ENCODE assay signal across 1 cellular context in the genomic region with DNA sequence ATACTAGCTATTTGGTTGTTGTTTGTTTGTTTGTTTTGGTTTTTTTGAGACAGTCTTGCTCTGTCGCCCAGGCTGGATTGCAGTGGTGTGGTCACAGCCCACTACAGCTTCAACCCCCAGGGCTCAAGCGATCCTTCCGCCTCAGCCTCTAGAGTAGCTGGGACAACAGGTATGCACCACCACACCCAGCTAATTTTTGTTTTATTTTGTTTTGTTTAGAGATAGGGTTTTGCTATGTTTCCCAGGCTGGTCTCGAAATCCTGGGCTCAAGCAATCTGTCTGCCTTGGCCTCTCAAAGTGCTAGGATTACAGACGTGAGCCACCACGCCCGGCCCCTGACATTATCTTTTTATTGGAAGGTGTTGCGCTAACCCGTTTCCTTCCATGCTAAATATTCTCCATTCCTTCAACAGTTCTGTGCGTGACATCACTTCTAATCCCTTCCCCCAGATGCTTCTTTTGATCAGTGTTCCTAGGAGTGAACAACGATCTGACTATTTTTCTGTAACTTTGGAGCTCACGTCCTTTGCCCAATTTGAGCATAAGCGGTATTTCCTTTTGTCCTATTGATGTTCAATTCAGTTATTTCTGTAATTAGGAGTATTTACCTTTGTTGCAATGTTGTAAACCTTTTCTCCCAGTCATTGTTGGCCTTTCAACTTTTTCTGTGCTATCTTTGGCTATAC.
TF ChIP-seq lines count a peak whose summit lies in the region.

No MANE protein-coding gene starts in this region.

TF ChIP-seq in HepG2, 621 proteins besides CTCF, POLR2A, EP300 and RAD21 (continued from another document and continues in another):
- TF ChIP-seq, protein P1, sequence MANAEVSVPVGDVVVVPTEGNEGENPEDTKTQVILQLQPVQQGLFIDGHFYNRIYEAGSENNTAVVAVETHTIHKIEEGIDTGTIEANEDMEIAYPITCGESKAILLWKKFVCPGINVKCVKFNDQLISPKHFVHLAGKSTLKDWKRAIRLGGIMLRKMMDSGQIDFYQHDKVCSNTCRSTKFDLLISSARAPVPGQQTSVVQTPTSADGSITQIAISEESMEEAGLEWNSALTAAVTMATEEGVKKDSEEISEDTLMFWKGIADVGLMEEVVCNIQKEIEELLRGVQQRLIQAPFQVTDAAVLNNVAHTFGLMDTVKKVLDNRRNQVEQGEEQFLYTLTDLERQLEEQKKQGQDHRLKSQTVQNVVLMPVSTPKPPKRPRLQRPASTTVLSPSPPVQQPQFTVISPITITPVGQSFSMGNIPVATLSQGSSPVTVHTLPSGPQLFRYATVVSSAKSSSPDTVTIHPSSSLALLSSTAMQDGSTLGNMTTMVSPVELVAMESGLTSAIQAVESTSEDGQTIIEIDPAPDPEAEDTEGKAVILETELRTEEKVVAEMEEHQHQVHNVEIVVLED (CRISPR knock-in tag; IDR thresholded peaks at IDR 0.05; ENCODE audit: borderline replicate concordance), result peak; percentile 50; the same call in 1 of the 2 replicates
- TF ChIP-seq ATF7-NPFF (CRISPR knock-in tag; IDR thresholded peaks at IDR 0.05; ENCODE audit: low read depth) (no peak), ZNF235 (CRISPR knock-in tag; IDR thresholded peaks at IDR 0.05; ENCODE audit: borderline replicate concordance) (no peak), KDM6A (CRISPR knock-in tag; IDR thresholded peaks at IDR 0.05; ENCODE audit: low read depth) (peak; percentile 94), ZNF274 (CRISPR knock-in tag; IDR thresholded peaks at IDR 0.05) (peak; percentile 43; the same call in 1 of the 2 replicates), ZKSCAN1 (IDR thresholded peaks at IDR 0.05; ENCODE audit: low read length) (no peak), CBFB (CRISPR knock-in tag; IDR thresholded peaks at IDR 0.05) (no peak), BATF2 (CRISPR knock-in tag; IDR thresholded peaks at IDR 0.05) (no peak), SNAPC4 (CRISPR knock-in tag; IDR thresholded peaks at IDR 0.05) (no peak), PTBP1 (IDR thresholded peaks at IDR 0.05; ENCODE audit: low read depth, low read length, poor library complexity, severe bottlenecking) (no peak), KAT7 (CRISPR knock-in tag; IDR thresholded peaks at IDR 0.05; ENCODE audit: borderline replicate concordance) (peak; percentile 2; the same call in 1 of the 2 replicates), TAF1 (CRISPR knock-in tag; IDR thresholded peaks at IDR 0.05) (no peak), HNF4A (CRISPR knock-in tag; IDR thresholded peaks at IDR 0.05) (peak; percentile 89), SNRNP70 (IDR thresholded peaks at IDR 0.05; ENCODE audit: low read depth, low read length) (no peak), TOPORS (CRISPR knock-in tag; IDR thresholded peaks at IDR 0.05) (no peak), ZBTB21 (CRISPR knock-in tag; IDR thresholded peaks at IDR 0.05) (peak; percentile 84), HNRNPH1 (optimal IDR thresholded peaks at IDR 0.05; ENCODE audit: low read depth, low read length) (no peak), ZBTB26 (CRISPR knock-in tag; IDR thresholded peaks at IDR 0.05; ENCODE audit: borderline replicate concordance) (peak; percentile 35; the same call in 1 of the 2 replicates), EED (CRISPR knock-in tag; IDR thresholded peaks at IDR 0.05) (no peak), TCF7L2 (IDR thresholded peaks at IDR 0.05; ENCODE audit: low read depth, low read length) (no peak), SATB2 (CRISPR knock-in tag; IDR thresholded peaks at IDR 0.05) (0 out of 2 replicates have a peak, but pooled peaks have one; percentile 25), ZNF501 (CRISPR knock-in tag; IDR thresholded peaks at IDR 0.05) (peak; percentile 90), SALL1 (CRISPR knock-in tag; IDR thresholded peaks at IDR 0.05) (peak; percentile 83), ZNF704 (CRISPR knock-in tag; IDR thresholded peaks at IDR 0.05; ENCODE audit: borderline replicate concordance) (no peak), HIC2 (CRISPR knock-in tag; IDR thresholded peaks at IDR 0.05; ENCODE audit: low read depth) (no peak), PHF8 (CRISPR knock-in tag; IDR thresholded peaks at IDR 0.05) (no peak), ZNF598 (CRISPR knock-in tag; IDR thresholded peaks at IDR 0.05; ENCODE audit: borderline replicate concordance) (no peak; the same call in 1 of the 2 replicates), TARDBP (CRISPR knock-in tag; IDR thresholded peaks at IDR 0.05) (peak; percentile 92; the same call in 1 of the 2 replicates), SIN3B (IDR thresholded peaks at IDR 0.05; ENCODE audit: low read length) (no peak), SOX6 (IDR thresholded peaks at IDR 0.05) (no peak), SOX6 (CRISPR knock-in tag; IDR thresholded peaks at IDR 0.05) (peak; percentile 96), CC2D1A (CRISPR knock-in tag; IDR thresholded peaks at IDR 0.05) (no peak), ZNF557 (CRISPR knock-in tag; IDR thresholded peaks at IDR 0.05) (0 out of 2 replicates have a peak, but pooled peaks have one; percentile 73), TFDP2 (CRISPR knock-in tag; IDR thresholded peaks at IDR 0.05) (no peak), RFX3 (CRISPR knock-in tag; IDR thresholded peaks at IDR 0.05) (peak; percentile 7; the same call in 1 of the 2 replicates), ZNF761 (CRISPR knock-in tag; conservative IDR thresholded peaks at IDR 0.05) (no peak), MEF2D (CRISPR knock-in tag; IDR thresholded peaks at IDR 0.05) (peak; percentile 100), MYPOP (CRISPR knock-in tag; IDR thresholded peaks at IDR 0.05) (peak; percentile 56; the same call in 1 of the 2 replicates), KMT2A (CRISPR knock-in tag; IDR thresholded peaks at IDR 0.05) (no peak), SMARCC2 (IDR thresholded peaks at IDR 0.05) (no peak)
- TF ChIP-seq, protein P2, sequence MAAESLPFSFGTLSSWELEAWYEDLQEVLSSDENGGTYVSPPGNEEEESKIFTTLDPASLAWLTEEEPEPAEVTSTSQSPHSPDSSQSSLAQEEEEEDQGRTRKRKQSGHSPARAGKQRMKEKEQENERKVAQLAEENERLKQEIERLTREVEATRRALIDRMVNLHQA (CRISPR knock-in tag; IDR thresholded peaks at IDR 0.05), result no peak
- TF ChIP-seq, protein P3, sequence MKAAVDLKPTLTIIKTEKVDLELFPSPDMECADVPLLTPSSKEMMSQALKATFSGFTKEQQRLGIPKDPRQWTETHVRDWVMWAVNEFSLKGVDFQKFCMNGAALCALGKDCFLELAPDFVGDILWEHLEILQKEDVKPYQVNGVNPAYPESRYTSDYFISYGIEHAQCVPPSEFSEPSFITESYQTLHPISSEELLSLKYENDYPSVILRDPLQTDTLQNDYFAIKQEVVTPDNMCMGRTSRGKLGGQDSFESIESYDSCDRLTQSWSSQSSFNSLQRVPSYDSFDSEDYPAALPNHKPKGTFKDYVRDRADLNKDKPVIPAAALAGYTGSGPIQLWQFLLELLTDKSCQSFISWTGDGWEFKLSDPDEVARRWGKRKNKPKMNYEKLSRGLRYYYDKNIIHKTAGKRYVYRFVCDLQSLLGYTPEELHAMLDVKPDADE (CRISPR knock-in tag; IDR thresholded peaks at IDR 0.05), result no peak; the same call in 1 of the 2 replicates
- TF ChIP-seq, protein P4, sequence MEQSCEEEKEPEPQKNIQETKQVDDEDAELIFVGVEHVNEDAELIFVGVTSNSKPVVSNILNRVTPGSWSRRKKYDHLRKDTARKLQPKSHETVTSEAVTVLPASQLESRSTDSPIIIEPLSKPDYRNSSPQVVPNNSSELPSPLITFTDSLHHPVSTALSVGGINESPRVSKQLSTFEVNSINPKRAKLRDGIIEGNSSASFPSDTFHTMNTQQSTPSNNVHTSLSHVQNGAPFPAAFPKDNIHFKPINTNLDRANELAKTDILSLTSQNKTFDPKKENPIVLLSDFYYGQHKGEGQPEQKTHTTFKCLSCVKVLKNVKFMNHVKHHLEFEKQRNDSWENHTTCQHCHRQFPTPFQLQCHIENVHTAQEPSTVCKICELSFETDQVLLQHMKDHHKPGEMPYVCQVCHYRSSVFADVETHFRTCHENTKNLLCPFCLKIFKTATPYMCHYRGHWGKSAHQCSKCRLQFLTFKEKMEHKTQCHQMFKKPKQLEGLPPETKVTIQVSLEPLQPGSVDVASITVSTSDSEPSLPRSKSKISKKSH (CRISPR knock-in tag; IDR thresholded peaks at IDR 0.05; ENCODE audit: borderline replicate concordance), result 0 out of 2 replicates have a peak, but pooled peaks have one; percentile 37
